Comparison of ENCODE assay signal across 10 cellular contexts in genomic region chr2:134155134-134155533, GRCh38.
A peak's percentile ranks its signal among the peaks of the same experiment; 100 is the strongest.
DNase-seq lines count a peak whose midpoint lies in the region; ATAC-seq, FAIRE-seq and TF ChIP-seq lines count a peak whose summit lies in the region.
"Had no signal": no experiment of that assay in that cellular context is flagged by ENCODE, and none has a peak within 500 bp of the region (broad histone marks: within the 10 kb centered on the region; RNA-seq: fewer than 3 reads in every experiment).

No MANE protein-coding gene starts in this region.

- in situ Hi-C loops in HepG2 (cut with HindIII; ENCODE audit: extremely low pct_ligation_motif_present, low pct_unique_long_range_greater_than_20kb): no loop called here

- H3K9me3 ChIP-seq in left lung (no peaks in the 10 kb centered on the region), HepG2 (ENCODE audit: low read length) (no peaks in the 10 kb centered on the region)

- H3K4me1 ChIP-seq in left lung: peaks cover 16 to 46% of the 10 kb centered on the region in 2 donors
- no peaks in the 10 kb centered on the region for H3K4me1 ChIP-seq in HepG2 (ENCODE audit: insufficient read depth, low read length)

- ATAC-seq in GM18861 (IDR thresholded peaks at IDR 0.05; ENCODE audit: unreplicated experiment) (peak; percentile 77), GM21526 (IDR thresholded peaks at IDR 0.05; ENCODE audit: low FRiP score, unreplicated experiment) (peak; percentile 82), HG03175 (IDR thresholded peaks at IDR 0.05; ENCODE audit: unreplicated experiment) (peak; percentile 80), left lung (peak; percentile 43), HepG2 (no peak)

- H4K20me1 ChIP-seq in HepG2 (ENCODE audit: insufficient read depth, low read length): no peaks in the 10 kb centered on the region

- H2AFZ ChIP-seq in HepG2 (ENCODE audit: low read length): no peak overlapping the region

- WGBS in HepG2 (ENCODE audit: low lambda C conversion rate): 98% methylated on average over 4 of the region's 4 CpGs

- no peak for TF ChIP-seq CTCF in left lung (IDR thresholded peaks at IDR 0.05)
- no peak for TF ChIP-seq CTCF in HepG2 (CRISPR knock-in tag; IDR thresholded peaks at IDR 0.05)

- H3K27ac ChIP-seq in left lung: no peak overlapping the region
- H3K27ac ChIP-seq in HepG2 (ENCODE audit: extremely low read length, insufficient read depth, low read length): no peak overlapping the region

- no TSS peak for BruUV-seq in HepG2 (replicated peaks; lab: Mats Ljungman, UMichigan)

- FAIRE-seq in HepG2 (lab: Jason Lieb, UNC): no peak
- FAIRE-seq: G401.6 had no signal

- no peaks in the 10 kb centered on the region for H3K27me3 ChIP-seq in left lung
- H3K27me3 ChIP-seq in HepG2 (ENCODE audit: control insufficient read depth in 1 of 2, insufficient read depth in 2 of 2, low read length in 2 of 2): no peaks in the 10 kb centered on the region

- intact Hi-C loops in left lung (cut with DNase I): no loop called here
- intact Hi-C loops in HepG2 (cut with micrococcal nuclease; ENCODE audit: unreplicated experiment): no loop called here

- H3K9ac ChIP-seq in HepG2 (ENCODE audit: insufficient read depth, low read depth, low read length): no peak overlapping the region

- H3K36me3 ChIP-seq in left lung (no peaks in the 10 kb centered on the region), HepG2 (replicated peaks in 1 of 2; ENCODE audit: control insufficient read depth in 1 of 2, insufficient read depth in 2 of 2, low read length in 2 of 2) (peaks cover 3 to 5% of the 10 kb centered on the region in 2 experiments; a peak in 2 of 5 replicates)

- no peak for TF ChIP-seq POLR2A in HepG2 (IDR thresholded peaks at IDR 0.05; ENCODE audit: insufficient read depth in 1 of 2, low read depth in 2 of 2, low read length in 2 of 2)

- TF ChIP-seq EP300 in HepG2 (IDR thresholded peaks at IDR 0.05; ENCODE audit: low read depth in 2 of 2, low read length in 2 of 2): no peak
- TF ChIP-seq EP300 in HepG2 (CRISPR knock-in tag; IDR thresholded peaks at IDR 0.05; ENCODE audit: borderline replicate concordance): no peak

- H3K4me2 ChIP-seq in HepG2 (ENCODE audit: low read depth, low read length): no peak overlapping the region

- CTCF ChIA-PET in HepG2 (lab: Yijun Ruan, JAX; ENCODE audit: low intra/inter-chr PET ratio, low total read pairs): no interaction called here

- DNase-seq in left lung (no peak), COLO829 (ENCODE audit: low spot score) (no peak), HepG2 (ENCODE audit: low spot score) (no peak), cerebellar nuclear complex (lab: John Stamatoyannopoulos, UW) (no peak), superior temporal gyrus (ENCODE audit: extremely low spot score) (no peak)
- DNase-seq: occipital lobe had no signal

- H3K4me3 ChIP-seq in left lung: no peak overlapping the region
- no peak overlapping the region for H3K4me3 ChIP-seq in HepG2 (replicated peaks in 1 of 3; ENCODE audit: insufficient read depth in 1 of 3, low read depth in 2 of 3, low read length in 3 of 3)

- H3K79me2 ChIP-seq in HepG2 (ENCODE audit: insufficient read depth, low read length): peaks cover 22% of the 10 kb centered on the region

- no peak for TF ChIP-seq RAD21 in HepG2 (CRISPR knock-in tag; IDR thresholded peaks at IDR 0.05)

- POLR2A ChIA-PET in HepG2 (lab: Yijun Ruan, JAX): no interaction called here

TF ChIP-seq in HepG2, 621 proteins besides CTCF, POLR2A, EP300 and RAD21:
- TF ChIP-seq ZNF615 (CRISPR knock-in tag; IDR thresholded peaks at IDR 0.05; ENCODE audit: borderline replicate concordance) (no peak), ZNF124 (CRISPR knock-in tag; IDR thresholded peaks at IDR 0.05) (no peak), FOXM1 (CRISPR knock-in tag; IDR thresholded peaks at IDR 0.05) (no peak), HMGXB4 (CRISPR knock-in tag; IDR thresholded peaks at IDR 0.05; ENCODE audit: borderline replicate concordance in 1 of 2, low read depth in 1 of 2) (no peak), AKAP8 (CRISPR knock-in tag; IDR thresholded peaks at IDR 0.05) (no peak), NRL (CRISPR knock-in tag; IDR thresholded peaks at IDR 0.05; ENCODE audit: borderline replicate concordance) (no peak), ZNF782 (CRISPR knock-in tag; IDR thresholded peaks at IDR 0.05; ENCODE audit: borderline replicate concordance) (no peak), MYNN (CRISPR knock-in tag; IDR thresholded peaks at IDR 0.05; ENCODE audit: low read depth) (no peak), ZMAT3 (CRISPR knock-in tag; conservative IDR thresholded peaks at IDR 0.05) (no peak), ZFP41 (CRISPR knock-in tag; IDR thresholded peaks at IDR 0.05; ENCODE audit: borderline replicate concordance) (no peak), ZBTB7B (CRISPR knock-in tag; IDR thresholded peaks at IDR 0.05) (no peak), BATF2 (CRISPR knock-in tag; IDR thresholded peaks at IDR 0.05) (no peak), ZNF138 (CRISPR knock-in tag; IDR thresholded peaks at IDR 0.05; ENCODE audit: low read depth) (no peak), ATM (IDR thresholded peaks at IDR 0.05; ENCODE audit: borderline replicate concordance) (no peak)
